Comparison of ENCODE assay signal across 7 cellular contexts in genomic region chr20:45257161-45257560, GRCh38. TPM values are rescaled to one million over a fixed set of nuclear protein-coding genes. Genes with fewer than 3 reads are reported as not detected.
"Had no signal": no experiment of that assay in that cellular context is flagged by ENCODE, and none has a peak within 500 bp of the region (broad histone marks: within the 10 kb centered on the region; RNA-seq: fewer than 3 reads in every experiment).

No MANE protein-coding gene starts in this region.

- DNase-seq: H9, HCEC 1CT, IMR-90 had no signal

- ATAC-seq: GM23338 had no signal

- FAIRE-seq: H1, H54 had no signal

- H3K4me3 ChIP-seq: GM23338 had no signal

- H2AFZ ChIP-seq: GM23338 had no signal

- H3K27ac Mint-ChIP-seq: GM23338, H9 had no signal

- H3K4me3 Mint-ChIP-seq: GM23338, H9 had no signal

- H3K9me3 Mint-ChIP-seq: GM23338, H9 had no signal

- H3K4me2 ChIP-seq: GM23338 had no signal

RNA-seq across cellular contexts. Expression of gene SLPI, which starts 2.8 kb away (rescaled TPM):
- total RNA-seq: GM23338, H1, H9, IMR-90 had no signal
- polyA plus RNA-seq: GM23338, H1, IMR-90 had no signal

RNA-seq across cellular contexts. Expression of gene SEMG2, which starts 36.0 kb away (rescaled TPM):
- total RNA-seq: GM23338, H1, H9, HT-29, IMR-90 had no signal
- polyA plus RNA-seq: GM23338, H1, IMR-90 had no signal

RNA-seq across cellular contexts. Expression of gene RBPJL, which starts 49.5 kb away (rescaled TPM):
- total RNA-seq: HT-29, IMR-90 had no signal
- polyA plus RNA-seq: IMR-90 had no signal

RNA-seq across cellular contexts. Expression of gene SEMG1, which starts 50.3 kb away (rescaled TPM):
- total RNA-seq: HT-29, IMR-90 had no signal
- polyA plus RNA-seq: IMR-90 had no signal

RNA-seq across cellular contexts. Expression of gene MATN4, which starts 50.9 kb away (rescaled TPM):
- total RNA-seq: IMR-90 had no signal
